Comparison of ENCODE assay signal across 1 cellular context in the genomic region with DNA sequence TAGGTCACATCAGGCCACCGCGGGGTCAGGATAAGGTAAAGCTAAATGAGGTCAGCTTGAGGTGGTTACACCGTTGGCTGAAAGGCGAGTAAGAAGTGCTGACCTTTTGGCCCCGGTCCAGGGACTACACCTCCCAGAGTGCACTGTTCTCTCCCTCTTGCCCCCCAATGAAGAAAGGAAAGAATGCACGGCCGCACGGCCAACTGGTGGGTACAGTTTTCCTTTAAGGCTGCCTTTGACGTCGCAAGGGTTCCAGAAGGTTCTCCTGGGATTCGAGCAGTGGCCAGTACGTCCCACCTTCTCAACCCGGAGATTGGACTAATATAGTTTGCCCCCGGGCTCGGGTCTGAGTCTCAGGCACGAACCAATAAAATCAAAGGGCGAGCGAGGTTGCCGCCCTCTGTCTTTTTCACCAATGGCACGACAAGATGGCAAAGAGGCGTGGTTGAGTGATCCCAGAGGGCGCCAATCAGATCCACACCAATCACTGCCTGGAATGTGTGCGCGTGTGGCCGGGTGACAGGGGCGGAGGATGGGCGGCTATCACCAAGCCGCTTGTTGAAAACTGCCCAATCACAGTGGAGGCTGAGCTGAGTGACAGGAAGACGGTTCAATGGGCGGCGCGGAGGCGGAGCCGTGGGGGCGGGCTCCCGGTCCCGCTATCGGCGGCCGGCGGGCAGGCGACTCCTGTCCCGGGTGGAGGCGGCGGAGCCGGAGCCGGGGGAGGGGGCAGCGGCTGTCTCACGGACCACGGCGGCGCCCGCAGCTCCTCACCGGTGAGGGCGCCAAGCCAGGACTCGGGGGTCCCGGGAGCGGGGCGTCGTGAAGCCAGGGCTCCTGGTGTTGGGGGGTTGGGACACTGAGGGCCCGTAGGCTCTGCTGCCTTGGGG.
A peak's percentile ranks its signal among the peaks of the same experiment; 100 is the strongest.
TF ChIP-seq lines count a peak whose summit lies in the region.

A gene (plus strand): TSS at position 690 of the 890 bp plus-strand sequence. CDS start 886 bp downstream, outside the sequence.

TF ChIP-seq in H1, 55 proteins besides CTCF, POLR2A, EP300 and RAD21:
- TF ChIP-seq RXRA (IDR thresholded peaks at IDR 0.05; ENCODE audit: insufficient read depth, low read depth, low read length) (peak; percentile 86; the same call in 1 of the 2 replicates), CREB1 (IDR thresholded peaks at IDR 0.05) (peak; percentile 85), EGR1 (IDR thresholded peaks at IDR 0.05; ENCODE audit: borderline replicate concordance, low read depth, low read length) (no peak), BCL11A (IDR thresholded peaks at IDR 0.05; ENCODE audit: low read depth in 2 of 2, low read length in 2 of 2) (no peak), SIX5 (IDR thresholded peaks at IDR 0.05; ENCODE audit: low read depth, low read length) (peak; percentile 56), TEAD4 (IDR thresholded peaks at IDR 0.05; ENCODE audit: low read depth, low read length) (peak; percentile 99), CEBPB (IDR thresholded peaks at IDR 0.05; ENCODE audit: low read depth, low read length) (no peak), SP4 (IDR thresholded peaks at IDR 0.05; ENCODE audit: low read length) (peak; percentile 95), SIN3A (conservative IDR thresholded peaks at IDR 0.05 in 1 of 2, IDR thresholded peaks at IDR 0.05 in 1 of 2; ENCODE audit: low read depth in 1 of 2, low read length in 2 of 2) (peak; percentile 43 to 61; a peak in 1 of 4 replicates), RBBP5 (IDR thresholded peaks at IDR 0.05; ENCODE audit: borderline replicate concordance, low read depth, low read length) (peak; percentile 59; the same call in 1 of the 2 replicates), NANOG (IDR thresholded peaks at IDR 0.05; ENCODE audit: insufficient read depth, low read depth, low read length, poor library complexity, severe bottlenecking) (peak; percentile 46), BACH1 (IDR thresholded peaks at IDR 0.05; ENCODE audit: low read length) (no peak), MAFK (IDR thresholded peaks at IDR 0.05; ENCODE audit: low read depth, low read length) (no peak), PHF8 (conservative IDR thresholded peaks at IDR 0.05; ENCODE audit: low read depth, low read length) (peak; percentile 58), ASH2L (IDR thresholded peaks at IDR 0.05; ENCODE audit: low read length) (peak; percentile 9), RFX5 (IDR thresholded peaks at IDR 0.05; ENCODE audit: borderline replicate concordance, low read depth, low read length) (no peak), NRF1 (IDR thresholded peaks at IDR 0.05; ENCODE audit: low read depth, low read length) (no peak), TAF7 (optimal IDR thresholded peaks at IDR 0.05; ENCODE audit: borderline replicate concordance, low read depth, low read length) (peak; percentile 30), EZH2 (IDR thresholded peaks at IDR 0.05; ENCODE audit: low read depth, low read length, severe bottlenecking) (no peak), SP2 (IDR thresholded peaks at IDR 0.05; ENCODE audit: low read length) (peak; percentile 85), CTBP2 (IDR thresholded peaks at IDR 0.05; ENCODE audit: borderline replicate concordance, insufficient read depth, insufficient read length, low read length) (no peak), CHD2 (IDR thresholded peaks at IDR 0.05; ENCODE audit: low read length) (peak; percentile 91), POLR2AphosphoS5 (IDR thresholded peaks at IDR 0.05; ENCODE audit: low read depth, low read length) (peak; percentile 64; the same call in 1 of the 2 replicates), SIRT6 (IDR thresholded peaks at IDR 0.05; ENCODE audit: low read length) (no peak), HDAC2 (IDR thresholded peaks at IDR 0.05; ENCODE audit: borderline replicate concordance in 1 of 2, low read depth in 2 of 2, low read length in 2 of 2) (no peak), TCF12 (IDR thresholded peaks at IDR 0.05; ENCODE audit: low read depth, low read length) (no peak), SP1 (IDR thresholded peaks at IDR 0.05; ENCODE audit: low read depth, low read length) (peak; percentile 99), SRF (IDR thresholded peaks at IDR 0.05; ENCODE audit: low read depth, low read length) (no peak), CHD1 (IDR thresholded peaks at IDR 0.05; ENCODE audit: low read depth, low read length) (no peak), SAP30 (IDR thresholded peaks at IDR 0.05; ENCODE audit: insufficient read depth, insufficient replicate concordance, low read length) (peak; percentile 33), TAF1 (IDR thresholded peaks at IDR 0.05; ENCODE audit: low read depth, low read length) (peak; percentile 87), RNF2 (IDR thresholded peaks at IDR 0.05; ENCODE audit: borderline replicate concordance, low read depth, low read length, missing control alignments, poor library complexity, severe bottlenecking) (no peak), JUN (IDR thresholded peaks at IDR 0.05; ENCODE audit: low read depth, low read length) (no peak), FOSL1 (IDR thresholded peaks at IDR 0.05; ENCODE audit: insufficient read depth, low read depth, low read length) (no peak), HDAC6 (IDR thresholded peaks at IDR 0.05; ENCODE audit: low read depth, low read length) (no peak), TBP (IDR thresholded peaks at IDR 0.05; ENCODE audit: low read depth, low read length) (peak; percentile 86)
- TF ChIP-seq, protein P1, sequence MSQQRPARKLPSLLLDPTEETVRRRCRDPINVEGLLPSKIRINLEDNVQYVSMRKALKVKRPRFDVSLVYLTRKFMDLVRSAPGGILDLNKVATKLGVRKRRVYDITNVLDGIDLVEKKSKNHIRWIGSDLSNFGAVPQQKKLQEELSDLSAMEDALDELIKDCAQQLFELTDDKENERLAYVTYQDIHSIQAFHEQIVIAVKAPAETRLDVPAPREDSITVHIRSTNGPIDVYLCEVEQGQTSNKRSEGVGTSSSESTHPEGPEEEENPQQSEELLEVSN (IDR thresholded peaks at IDR 0.05): no peak
- TF ChIP-seq, protein P2, sequence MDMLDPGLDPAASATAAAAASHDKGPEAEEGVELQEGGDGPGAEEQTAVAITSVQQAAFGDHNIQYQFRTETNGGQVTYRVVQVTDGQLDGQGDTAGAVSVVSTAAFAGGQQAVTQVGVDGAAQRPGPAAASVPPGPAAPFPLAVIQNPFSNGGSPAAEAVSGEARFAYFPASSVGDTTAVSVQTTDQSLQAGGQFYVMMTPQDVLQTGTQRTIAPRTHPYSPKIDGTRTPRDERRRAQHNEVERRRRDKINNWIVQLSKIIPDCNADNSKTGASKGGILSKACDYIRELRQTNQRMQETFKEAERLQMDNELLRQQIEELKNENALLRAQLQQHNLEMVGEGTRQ (IDR thresholded peaks at IDR 0.05; ENCODE audit: low read length): no peak
- TF ChIP-seq, protein P3, sequence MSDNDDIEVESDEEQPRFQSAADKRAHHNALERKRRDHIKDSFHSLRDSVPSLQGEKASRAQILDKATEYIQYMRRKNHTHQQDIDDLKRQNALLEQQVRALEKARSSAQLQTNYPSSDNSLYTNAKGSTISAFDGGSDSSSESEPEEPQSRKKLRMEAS (IDR thresholded peaks at IDR 0.05): peak; percentile 82
- TF ChIP-seq, protein P4, sequence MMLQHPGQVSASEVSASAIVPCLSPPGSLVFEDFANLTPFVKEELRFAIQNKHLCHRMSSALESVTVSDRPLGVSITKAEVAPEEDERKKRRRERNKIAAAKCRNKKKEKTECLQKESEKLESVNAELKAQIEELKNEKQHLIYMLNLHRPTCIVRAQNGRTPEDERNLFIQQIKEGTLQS (IDR thresholded peaks at IDR 0.05; ENCODE audit: insufficient read depth, low read depth, low read length): no peak
